In the genomic region with DNA sequence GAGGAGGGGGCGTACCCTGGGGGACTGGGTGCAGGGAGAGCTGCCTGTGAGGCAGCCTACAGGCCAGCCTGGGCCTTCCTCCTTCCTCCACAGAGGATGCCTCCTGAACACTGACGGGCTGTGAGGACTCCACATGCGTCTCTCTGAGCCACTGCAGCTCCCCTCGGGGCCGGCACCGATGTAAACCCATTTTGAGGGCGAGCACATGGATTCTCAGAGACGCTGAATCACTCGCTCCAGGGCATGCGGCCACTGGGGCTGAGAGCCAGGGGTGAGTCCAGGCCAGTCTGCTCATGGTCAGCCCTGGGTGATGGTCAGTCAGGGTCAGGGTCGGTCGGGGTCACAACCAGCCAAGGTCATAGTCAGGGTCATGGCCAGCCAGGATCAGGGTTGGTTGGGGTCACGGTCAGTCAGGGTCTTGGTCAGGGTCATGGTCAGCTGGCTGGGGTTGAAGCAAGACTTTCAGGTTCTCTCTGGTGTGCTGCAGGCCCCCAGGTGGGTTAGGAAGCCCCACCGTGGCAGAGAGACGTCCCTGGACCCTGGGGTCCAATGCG, we compare ENCODE assay signal across 1 cellular context.
TF ChIP-seq lines count a peak whose summit lies in the region.

No MANE protein-coding gene starts in this region.

TF ChIP-seq in HepG2, 621 proteins besides CTCF, POLR2A, EP300 and RAD21 (continues in another document):
- peak; percentile 45; the same call in 1 of the 2 replicates for TF ChIP-seq SRY (CRISPR knock-in tag; IDR thresholded peaks at IDR 0.05)
- 0 out of 2 replicates have a peak, but pooled peaks have one; percentile 24 for TF ChIP-seq ZNF552 (CRISPR knock-in tag; IDR thresholded peaks at IDR 0.05; ENCODE audit: borderline replicate concordance)
- TF ChIP-seq DR1 (CRISPR knock-in tag; IDR thresholded peaks at IDR 0.05): 0 out of 2 replicates have a peak, but pooled peaks have one; percentile 37
- TF ChIP-seq SKI (IDR thresholded peaks at IDR 0.05; ENCODE audit: partially characterized antibody): peak; percentile 97
- TF ChIP-seq, protein P1, sequence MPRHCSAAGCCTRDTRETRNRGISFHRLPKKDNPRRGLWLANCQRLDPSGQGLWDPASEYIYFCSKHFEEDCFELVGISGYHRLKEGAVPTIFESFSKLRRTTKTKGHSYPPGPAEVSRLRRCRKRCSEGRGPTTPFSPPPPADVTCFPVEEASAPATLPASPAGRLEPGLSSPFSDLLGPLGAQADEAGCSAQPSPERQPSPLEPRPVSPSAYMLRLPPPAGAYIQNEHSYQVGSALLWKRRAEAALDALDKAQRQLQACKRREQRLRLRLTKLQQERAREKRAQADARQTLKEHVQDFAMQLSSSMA (CRISPR knock-in tag; IDR thresholded peaks at IDR 0.05): no peak
- peak; percentile 83; the same call in 1 of the 2 replicates for TF ChIP-seq NR1H2 (CRISPR knock-in tag; IDR thresholded peaks at IDR 0.05; ENCODE audit: borderline replicate concordance, low read depth)
- TF ChIP-seq ZC3H13 (CRISPR knock-in tag; IDR thresholded peaks at IDR 0.05): no peak
- no peak for TF ChIP-seq SMAD3 (CRISPR knock-in tag; IDR thresholded peaks at IDR 0.05)
- no peak for TF ChIP-seq MEIS2 (CRISPR knock-in tag; IDR thresholded peaks at IDR 0.05)
- TF ChIP-seq BCL6 (CRISPR knock-in tag; IDR thresholded peaks at IDR 0.05): peak; percentile 44
- TF ChIP-seq NFIB (CRISPR knock-in tag; IDR thresholded peaks at IDR 0.05; ENCODE audit: borderline replicate concordance): 0 out of 2 replicates have a peak, but pooled peaks have one; percentile 45
- TF ChIP-seq, protein P2, sequence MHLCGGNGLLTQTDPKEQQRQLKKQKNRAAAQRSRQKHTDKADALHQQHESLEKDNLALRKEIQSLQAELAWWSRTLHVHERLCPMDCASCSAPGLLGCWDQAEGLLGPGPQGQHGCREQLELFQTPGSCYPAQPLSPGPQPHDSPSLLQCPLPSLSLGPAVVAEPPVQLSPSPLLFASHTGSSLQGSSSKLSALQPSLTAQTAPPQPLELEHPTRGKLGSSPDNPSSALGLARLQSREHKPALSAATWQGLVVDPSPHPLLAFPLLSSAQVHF (CRISPR knock-in tag; IDR thresholded peaks at IDR 0.05): 0 out of 2 replicates have a peak, but pooled peaks have one; percentile 32
- 0 out of 2 replicates have a peak, but pooled peaks have one; percentile 67 for TF ChIP-seq EZH2 (conservative IDR thresholded peaks at IDR 0.05; ENCODE audit: low read depth, low read length)
- TF ChIP-seq KLF6 (CRISPR knock-in tag; IDR thresholded peaks at IDR 0.05): no peak
- TF ChIP-seq, protein P3, sequence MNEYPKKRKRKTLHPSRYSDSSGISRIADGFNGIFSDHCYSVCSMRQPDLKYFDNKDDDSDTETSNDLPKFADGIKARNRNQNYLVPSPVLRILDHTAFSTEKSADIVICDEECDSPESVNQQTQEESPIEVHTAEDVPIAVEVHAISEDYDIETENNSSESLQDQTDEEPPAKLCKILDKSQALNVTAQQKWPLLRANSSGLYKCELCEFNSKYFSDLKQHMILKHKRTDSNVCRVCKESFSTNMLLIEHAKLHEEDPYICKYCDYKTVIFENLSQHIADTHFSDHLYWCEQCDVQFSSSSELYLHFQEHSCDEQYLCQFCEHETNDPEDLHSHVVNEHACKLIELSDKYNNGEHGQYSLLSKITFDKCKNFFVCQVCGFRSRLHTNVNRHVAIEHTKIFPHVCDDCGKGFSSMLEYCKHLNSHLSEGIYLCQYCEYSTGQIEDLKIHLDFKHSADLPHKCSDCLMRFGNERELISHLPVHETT (CRISPR knock-in tag; conservative IDR thresholded peaks at IDR 0.05): no peak
- no peak for TF ChIP-seq ZBTB8A (CRISPR knock-in tag; IDR thresholded peaks at IDR 0.05; ENCODE audit: borderline replicate concordance, low read depth)
- no peak for TF ChIP-seq FIP1L1 (IDR thresholded peaks at IDR 0.05; ENCODE audit: borderline replicate concordance, insufficient read depth, low read depth, low read length)
- TF ChIP-seq, protein P4, sequence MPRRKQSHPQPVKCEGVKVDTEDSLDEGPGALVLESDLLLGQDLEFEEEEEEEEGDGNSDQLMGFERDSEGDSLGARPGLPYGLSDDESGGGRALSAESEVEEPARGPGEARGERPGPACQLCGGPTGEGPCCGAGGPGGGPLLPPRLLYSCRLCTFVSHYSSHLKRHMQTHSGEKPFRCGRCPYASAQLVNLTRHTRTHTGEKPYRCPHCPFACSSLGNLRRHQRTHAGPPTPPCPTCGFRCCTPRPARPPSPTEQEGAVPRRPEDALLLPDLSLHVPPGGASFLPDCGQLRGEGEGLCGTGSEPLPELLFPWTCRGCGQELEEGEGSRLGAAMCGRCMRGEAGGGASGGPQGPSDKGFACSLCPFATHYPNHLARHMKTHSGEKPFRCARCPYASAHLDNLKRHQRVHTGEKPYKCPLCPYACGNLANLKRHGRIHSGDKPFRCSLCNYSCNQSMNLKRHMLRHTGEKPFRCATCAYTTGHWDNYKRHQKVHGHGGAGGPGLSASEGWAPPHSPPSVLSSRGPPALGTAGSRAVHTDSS (CRISPR knock-in tag; conservative IDR thresholded peaks at IDR 0.05): no peak
- peak; percentile 30; the same call in 1 of the 2 replicates for TF ChIP-seq SALL1 (CRISPR knock-in tag; IDR thresholded peaks at IDR 0.05)
- no peak for TF ChIP-seq ARNT2 (CRISPR knock-in tag; IDR thresholded peaks at IDR 0.05; ENCODE audit: low read depth)
- peak; percentile 39; the same call in 1 of the 2 replicates for TF ChIP-seq MTA1 (CRISPR knock-in tag; IDR thresholded peaks at IDR 0.05; ENCODE audit: borderline replicate concordance)
- peak; percentile 84 for TF ChIP-seq EED (CRISPR knock-in tag; IDR thresholded peaks at IDR 0.05)
- TF ChIP-seq NCOR1 (IDR thresholded peaks at IDR 0.05; ENCODE audit: borderline replicate concordance, low read length): peak; percentile 85; the same call in 1 of the 2 replicates
- TF ChIP-seq NONO (IDR thresholded peaks at IDR 0.05): no peak
- 0 out of 2 replicates have a peak, but pooled peaks have one; percentile 36 for TF ChIP-seq NONO (CRISPR knock-in tag; conservative IDR thresholded peaks at IDR 0.05)
- TF ChIP-seq RXRB (CRISPR knock-in tag; IDR thresholded peaks at IDR 0.05; ENCODE audit: borderline replicate concordance): peak; percentile 52; the same call in 1 of the 2 replicates
- TF ChIP-seq ZNF747 (CRISPR knock-in tag; IDR thresholded peaks at IDR 0.05; ENCODE audit: borderline replicate concordance): no peak
- TF ChIP-seq, protein P5, sequence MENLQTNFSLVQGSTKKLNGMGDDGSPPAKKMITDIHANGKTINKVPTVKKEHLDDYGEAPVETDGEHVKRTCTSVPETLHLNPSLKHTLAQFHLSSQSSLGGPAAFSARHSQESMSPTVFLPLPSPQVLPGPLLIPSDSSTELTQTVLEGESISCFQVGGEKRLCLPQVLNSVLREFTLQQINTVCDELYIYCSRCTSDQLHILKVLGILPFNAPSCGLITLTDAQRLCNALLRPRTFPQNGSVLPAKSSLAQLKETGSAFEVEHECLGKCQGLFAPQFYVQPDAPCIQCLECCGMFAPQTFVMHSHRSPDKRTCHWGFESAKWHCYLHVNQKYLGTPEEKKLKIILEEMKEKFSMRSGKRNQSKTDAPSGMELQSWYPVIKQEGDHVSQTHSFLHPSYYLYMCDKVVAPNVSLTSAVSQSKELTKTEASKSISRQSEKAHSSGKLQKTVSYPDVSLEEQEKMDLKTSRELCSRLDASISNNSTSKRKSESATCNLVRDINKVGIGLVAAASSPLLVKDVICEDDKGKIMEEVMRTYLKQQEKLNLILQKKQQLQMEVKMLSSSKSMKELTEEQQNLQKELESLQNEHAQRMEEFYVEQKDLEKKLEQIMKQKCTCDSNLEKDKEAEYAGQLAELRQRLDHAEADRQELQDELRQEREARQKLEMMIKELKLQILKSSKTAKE (CRISPR knock-in tag; IDR thresholded peaks at IDR 0.05; ENCODE audit: borderline replicate concordance): peak; percentile 89
- 0 out of 2 replicates have a peak, but pooled peaks have one; percentile 5 for TF ChIP-seq ZNF550 (CRISPR knock-in tag; IDR thresholded peaks at IDR 0.05; ENCODE audit: borderline replicate concordance)
- TF ChIP-seq, protein P6, sequence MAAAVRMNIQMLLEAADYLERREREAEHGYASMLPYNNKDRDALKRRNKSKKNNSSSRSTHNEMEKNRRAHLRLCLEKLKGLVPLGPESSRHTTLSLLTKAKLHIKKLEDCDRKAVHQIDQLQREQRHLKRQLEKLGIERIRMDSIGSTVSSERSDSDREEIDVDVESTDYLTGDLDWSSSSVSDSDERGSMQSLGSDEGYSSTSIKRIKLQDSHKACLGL (CRISPR knock-in tag; IDR thresholded peaks at IDR 0.05): 0 out of 2 replicates have a peak, but pooled peaks have one; percentile 30
- TF ChIP-seq, protein P7, sequence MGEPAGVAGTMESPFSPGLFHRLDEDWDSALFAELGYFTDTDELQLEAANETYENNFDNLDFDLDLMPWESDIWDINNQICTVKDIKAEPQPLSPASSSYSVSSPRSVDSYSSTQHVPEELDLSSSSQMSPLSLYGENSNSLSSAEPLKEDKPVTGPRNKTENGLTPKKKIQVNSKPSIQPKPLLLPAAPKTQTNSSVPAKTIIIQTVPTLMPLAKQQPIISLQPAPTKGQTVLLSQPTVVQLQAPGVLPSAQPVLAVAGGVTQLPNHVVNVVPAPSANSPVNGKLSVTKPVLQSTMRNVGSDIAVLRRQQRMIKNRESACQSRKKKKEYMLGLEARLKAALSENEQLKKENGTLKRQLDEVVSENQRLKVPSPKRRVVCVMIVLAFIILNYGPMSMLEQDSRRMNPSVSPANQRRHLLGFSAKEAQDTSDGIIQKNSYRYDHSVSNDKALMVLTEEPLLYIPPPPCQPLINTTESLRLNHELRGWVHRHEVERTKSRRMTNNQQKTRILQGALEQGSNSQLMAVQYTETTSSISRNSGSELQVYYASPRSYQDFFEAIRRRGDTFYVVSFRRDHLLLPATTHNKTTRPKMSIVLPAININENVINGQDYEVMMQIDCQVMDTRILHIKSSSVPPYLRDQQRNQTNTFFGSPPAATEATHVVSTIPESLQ (CRISPR knock-in tag; conservative IDR thresholded peaks at IDR 0.05): no peak
- TF ChIP-seq, protein P8, sequence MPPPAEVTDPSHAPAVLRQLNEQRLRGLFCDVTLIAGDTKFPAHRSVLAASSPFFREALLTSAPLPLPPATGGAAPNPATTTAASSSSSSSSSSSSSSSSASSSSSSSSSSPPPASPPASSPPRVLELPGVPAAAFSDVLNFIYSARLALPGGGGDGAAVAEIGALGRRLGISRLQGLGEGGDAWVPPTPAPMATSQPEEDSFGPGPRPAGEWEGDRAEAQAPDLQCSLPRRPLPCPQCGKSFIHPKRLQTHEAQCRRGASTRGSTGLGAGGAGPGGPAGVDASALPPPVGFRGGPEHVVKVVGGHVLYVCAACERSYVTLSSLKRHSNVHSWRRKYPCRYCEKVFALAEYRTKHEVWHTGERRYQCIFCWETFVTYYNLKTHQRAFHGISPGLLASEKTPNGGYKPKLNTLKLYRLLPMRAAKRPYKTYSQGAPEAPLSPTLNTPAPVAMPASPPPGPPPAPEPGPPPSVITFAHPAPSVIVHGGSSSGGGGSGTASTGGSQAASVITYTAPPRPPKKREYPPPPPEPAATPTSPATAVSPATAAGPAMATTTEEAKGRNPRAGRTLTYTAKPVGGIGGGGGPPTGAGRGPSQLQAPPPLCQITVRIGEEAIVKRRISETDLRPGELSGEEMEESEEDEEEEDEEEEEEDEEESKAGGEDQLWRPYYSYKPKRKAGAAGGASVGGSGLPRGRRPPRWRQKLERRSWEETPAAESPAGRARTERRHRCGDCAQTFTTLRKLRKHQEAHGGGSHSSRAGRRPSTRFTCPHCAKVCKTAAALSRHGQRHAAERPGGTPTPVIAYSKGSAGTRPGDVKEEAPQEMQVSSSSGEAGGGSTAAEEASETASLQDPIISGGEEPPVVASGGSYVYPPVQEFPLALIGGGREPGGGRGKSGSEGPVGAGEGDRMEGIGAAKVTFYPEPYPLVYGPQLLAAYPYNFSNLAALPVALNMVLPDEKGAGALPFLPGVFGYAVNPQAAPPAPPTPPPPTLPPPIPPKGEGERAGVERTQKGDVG (CRISPR knock-in tag; IDR thresholded peaks at IDR 0.05; ENCODE audit: borderline replicate concordance): no peak
- TF ChIP-seq, protein P9, sequence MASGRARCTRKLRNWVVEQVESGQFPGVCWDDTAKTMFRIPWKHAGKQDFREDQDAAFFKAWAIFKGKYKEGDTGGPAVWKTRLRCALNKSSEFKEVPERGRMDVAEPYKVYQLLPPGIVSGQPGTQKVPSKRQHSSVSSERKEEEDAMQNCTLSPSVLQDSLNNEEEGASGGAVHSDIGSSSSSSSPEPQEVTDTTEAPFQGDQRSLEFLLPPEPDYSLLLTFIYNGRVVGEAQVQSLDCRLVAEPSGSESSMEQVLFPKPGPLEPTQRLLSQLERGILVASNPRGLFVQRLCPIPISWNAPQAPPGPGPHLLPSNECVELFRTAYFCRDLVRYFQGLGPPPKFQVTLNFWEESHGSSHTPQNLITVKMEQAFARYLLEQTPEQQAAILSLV (CRISPR knock-in tag; IDR thresholded peaks at IDR 0.05; ENCODE audit: borderline replicate concordance): peak; percentile 46; the same call in 1 of the 2 replicates
- TF ChIP-seq TBL1XR1 (IDR thresholded peaks at IDR 0.05; ENCODE audit: borderline replicate concordance, low read length, partially characterized antibody): peak; percentile 88
- TF ChIP-seq ESRRA (CRISPR knock-in tag; IDR thresholded peaks at IDR 0.05; ENCODE audit: low read depth): peak; percentile 74; the same call in 1 of the 2 replicates
- TF ChIP-seq, protein P10, sequence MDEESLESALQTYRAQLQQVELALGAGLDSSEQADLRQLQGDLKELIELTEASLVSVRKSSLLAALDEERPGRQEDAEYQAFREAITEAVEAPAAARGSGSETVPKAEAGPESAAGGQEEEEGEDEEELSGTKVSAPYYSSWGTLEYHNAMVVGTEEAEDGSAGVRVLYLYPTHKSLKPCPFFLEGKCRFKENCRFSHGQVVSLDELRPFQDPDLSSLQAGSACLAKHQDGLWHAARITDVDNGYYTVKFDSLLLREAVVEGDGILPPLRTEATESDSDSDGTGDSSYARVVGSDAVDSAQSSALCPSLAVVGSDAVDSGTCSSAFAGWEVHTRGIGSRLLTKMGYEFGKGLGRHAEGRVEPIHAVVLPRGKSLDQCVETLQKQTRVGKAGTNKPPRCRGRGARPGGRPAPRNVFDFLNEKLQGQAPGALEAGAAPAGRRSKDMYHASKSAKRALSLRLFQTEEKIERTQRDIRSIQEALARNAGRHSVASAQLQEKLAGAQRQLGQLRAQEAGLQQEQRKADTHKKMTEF (CRISPR knock-in tag; IDR thresholded peaks at IDR 0.05): no peak
- TF ChIP-seq, protein P11, sequence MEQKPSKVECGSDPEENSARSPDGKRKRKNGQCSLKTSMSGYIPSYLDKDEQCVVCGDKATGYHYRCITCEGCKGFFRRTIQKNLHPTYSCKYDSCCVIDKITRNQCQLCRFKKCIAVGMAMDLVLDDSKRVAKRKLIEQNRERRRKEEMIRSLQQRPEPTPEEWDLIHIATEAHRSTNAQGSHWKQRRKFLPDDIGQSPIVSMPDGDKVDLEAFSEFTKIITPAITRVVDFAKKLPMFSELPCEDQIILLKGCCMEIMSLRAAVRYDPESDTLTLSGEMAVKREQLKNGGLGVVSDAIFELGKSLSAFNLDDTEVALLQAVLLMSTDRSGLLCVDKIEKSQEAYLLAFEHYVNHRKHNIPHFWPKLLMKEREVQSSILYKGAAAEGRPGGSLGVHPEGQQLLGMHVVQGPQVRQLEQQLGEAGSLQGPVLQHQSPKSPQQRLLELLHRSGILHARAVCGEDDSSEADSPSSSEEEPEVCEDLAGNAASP (CRISPR knock-in tag; IDR thresholded peaks at IDR 0.05; ENCODE audit: borderline replicate concordance): peak; percentile 86; the same call in 1 of the 2 replicates
- TF ChIP-seq RARA (CRISPR knock-in tag; IDR thresholded peaks at IDR 0.05): peak; percentile 90
- no peak for TF ChIP-seq ZNF235 (CRISPR knock-in tag; IDR thresholded peaks at IDR 0.05; ENCODE audit: borderline replicate concordance)
- TF ChIP-seq RXRA (CRISPR knock-in tag; IDR thresholded peaks at IDR 0.05): peak; percentile 84
- no peak for TF ChIP-seq ZNF83 (CRISPR knock-in tag; IDR thresholded peaks at IDR 0.05; ENCODE audit: borderline replicate concordance)
- TF ChIP-seq NR2F6 (IDR thresholded peaks at IDR 0.05): peak; percentile 52; the same call in 1 of the 2 replicates
- TF ChIP-seq NR2F6 (CRISPR knock-in tag; IDR thresholded peaks at IDR 0.05): no peak
- TF ChIP-seq HNF4A (CRISPR knock-in tag; IDR thresholded peaks at IDR 0.05): peak; percentile 14; the same call in 1 of the 2 replicates
